27 cellular contexts compared by ENCODE assay signal in the genomic region with DNA sequence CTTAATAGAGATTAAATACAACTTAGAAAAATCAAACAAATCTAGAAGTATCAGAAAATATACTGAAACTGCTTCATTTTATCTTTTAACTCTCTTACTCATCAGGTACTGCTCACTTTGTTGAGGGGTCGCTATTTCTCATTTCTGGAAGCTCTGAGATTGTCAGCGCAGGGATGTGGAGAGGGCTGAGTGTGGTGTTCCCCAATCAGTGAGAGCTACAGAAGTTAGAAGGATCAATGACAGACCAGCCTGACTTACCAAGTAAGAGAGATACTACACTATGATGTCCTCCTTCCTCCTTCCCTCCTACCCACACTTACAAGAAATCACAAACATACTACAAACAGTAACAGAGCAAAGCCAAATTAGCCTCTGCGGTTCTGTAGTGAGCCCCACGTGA.
"Had no signal": no experiment of that assay in that cellular context is flagged by ENCODE, and none has a peak within 500 bp of the region (broad histone marks: within the 10 kb centered on the region; RNA-seq: fewer than 3 reads in every experiment).

No MANE protein-coding gene starts in this region.

- H3K9me3 ChIP-seq: lower lobe of right lung, neutrophil, right atrium auricular region, right lobe of liver, stomach, testis, thyroid gland, transverse colon, upper lobe of right lung had no signal

- H3K4me3 Mint-ChIP-seq: naive thymus-derived CD8-positive, alpha-beta T cell; nephron; neural progenitor cell; stimulated activated naive B cell treated with anti-CD40 and anti-IgM and Interleukin-4, amounts not matched to agents 10 μg/mL and 1 μg/mL and 100 μg/mL, for 72 hours had no signal

- DNase-seq: hippocampal formation; kidney glomerular epithelial cell; left cardiac atrium; lower lobe of right lung; mammary epithelial cell; mesenchymal stem cell; naive thymus-derived CD8-positive, alpha-beta T cell; occipital lobe; right lobe of liver; stimulated activated CD4-positive, alpha-beta T cell treated with anti-CD3 and anti-CD28 coated beads, Interleukin-1b, Interleukin-23, amount 100 ng/mL, for 48 hours; stimulated activated CD4-positive, alpha-beta T cell treated with anti-CD3 and anti-CD28 coated beads, Interleukin-2, amount 100 ng/mL, for 48 hours; stimulated activated CD4-positive, alpha-beta T cell treated with anti-CD3 and anti-CD28 coated beads, Interleukin-4, amount 100 ng/mL, for 4 hours; stimulated activated CD8-positive, alpha-beta memory T cell treated with anti-CD3 and anti-CD28 coated beads, Interleukin-4, amount 100 ng/mL, for 48 hours; stimulated activated naive B cell treated with anti-CD40 and anti-IgM and Interleukin-4, amounts not matched to agents 10 μg/mL and 1 μg/mL and 100 μg/mL, for 72 hours; stimulated activated naive CD8-positive, alpha-beta T cell treated with anti-CD3 and anti-CD28 coated beads, Interleukin-15, Interleukin-2, amounts not matched to agents 100 U/mL and 50 U/mL, for 24 hours; stomach; testis; thyroid gland; transverse colon; upper lobe of right lung had no signal

- H3K27me3 ChIP-seq: neural progenitor cell, neutrophil, right atrium auricular region, right lobe of liver, stomach, testis, thyroid gland, transverse colon, upper lobe of right lung had no signal

- ATAC-seq: left cardiac atrium; left lobe of liver; lower lobe of right lung; naive thymus-derived CD8-positive, alpha-beta T cell; right lobe of liver; stimulated activated naive B cell treated with anti-CD40 and anti-IgM and Interleukin-4, amounts not matched to agents 10 μg/mL and 1 μg/mL and 100 μg/mL, for 72 hours; stimulated activated naive CD8-positive, alpha-beta T cell treated with anti-CD3 and anti-CD28 coated beads, Interleukin-15, Interleukin-2, amounts not matched to agents 100 U/mL and 50 U/mL, for 24 hours; upper lobe of right lung had no signal

- H3K4me1 ChIP-seq: lower lobe of right lung, neural progenitor cell, parathyroid adenoma, right atrium auricular region, testis, thyroid gland, transverse colon, upper lobe of right lung had no signal

- H3K27me3 Mint-ChIP-seq: naive thymus-derived CD8-positive, alpha-beta T cell; stimulated activated naive B cell treated with anti-CD40 and anti-IgM and Interleukin-4, amounts not matched to agents 10 μg/mL and 1 μg/mL and 100 μg/mL, for 72 hours had no signal

- H3K9me3 Mint-ChIP-seq: naive thymus-derived CD8-positive, alpha-beta T cell; nephron; neural progenitor cell had no signal

- H3K27ac ChIP-seq: lower lobe of right lung, neural progenitor cell, neutrophil, parathyroid adenoma, right atrium auricular region, right lobe of liver, stomach, testis, thyroid gland, transverse colon, upper lobe of right lung had no signal

- H3K36me3 ChIP-seq: neutrophil had no signal

- H3K27ac Mint-ChIP-seq: nephron; neural progenitor cell; stimulated activated naive B cell treated with anti-CD40 and anti-IgM and Interleukin-4, amounts not matched to agents 10 μg/mL and 1 μg/mL and 100 μg/mL, for 72 hours had no signal

- H3K4me1 Mint-ChIP-seq: neural progenitor cell had no signal

- H3K4me3 ChIP-seq: lower lobe of right lung, neural progenitor cell, right atrium auricular region, right lobe of liver, smooth muscle cell, stomach, testis, thyroid gland, transverse colon, upper lobe of right lung had no signal
